In genomic region chr2:50431958-50432650, GRCh38 we compare ENCODE assay signal across 18 cellular contexts.
DNase-seq lines count a peak whose midpoint lies in the region; ATAC-seq, FAIRE-seq and TF ChIP-seq lines count a peak whose summit lies in the region.
"Had no signal": no experiment of that assay in that cellular context is flagged by ENCODE, and none has a peak within 500 bp of the region (broad histone marks: within the 10 kb centered on the region; RNA-seq: fewer than 3 reads in every experiment).

No MANE protein-coding gene starts in this region.

- H3K9ac ChIP-seq in neuronal stem cell (ENCODE audit: low read depth, low read length, poor library complexity) = no peak overlapping the region
- H3K9ac ChIP-seq: BLaER1, GM23248 had no signal

- H3K27ac ChIP-seq in neuronal stem cell (replicated peaks; ENCODE audit: low read length) = no peak overlapping the region
- H3K27ac ChIP-seq in spleen = no peak overlapping the region
- H3K27ac ChIP-seq: BLaER1, GM23248 had no signal

- POLR2A ChIA-PET in WTC11 (lab: Charles Lee) = no interaction called here

- no peak overlapping the region for H2BK12ac ChIP-seq in neuronal stem cell (ENCODE audit: low read length)

- H3K36me3 Mint-ChIP-seq in WTC11 = no peaks in the 10 kb centered on the region

- no peak overlapping the region for H3K27ac Mint-ChIP-seq in WTC11
- H3K27ac Mint-ChIP-seq: CD4-positive, alpha-beta T cell; HFFc6 had no signal

- H3K18ac ChIP-seq in neuronal stem cell (ENCODE audit: low read length) = no peak overlapping the region

- 100% methylated on average over 2 of the region's 6 CpGs; no CpG with 5 or more reads in 1 of the 2 donors for WGBS in neuronal stem cell (ENCODE audit: extremely low coverage in 2 of 2, insufficient read length in 2 of 2, insufficient replicate concordance in 1 of 2), 2 donors
- WGBS in spleen, 5 donors = 79 to 91% (median 81%) methylated on average over 6 of the region's 6 CpGs

- H3K4me1 ChIP-seq in neuronal stem cell (ENCODE audit: control insufficient read depth in 2 of 2, insufficient read depth in 1 of 2, low read depth in 1 of 2, low read length in 2 of 2) (no peaks in the 10 kb centered on the region), spleen (no peaks in the 10 kb centered on the region)
- H3K4me1 ChIP-seq: BLaER1 had no signal

- intact Hi-C loops in spleen (cut with DNase I; ENCODE audit: low total_unique reads) = no loop called here

- TF ChIP-seq CTCF in D721Med (IDR thresholded peaks at IDR 0.05; ENCODE audit: insufficient read depth, missing control alignments) (no peak), WTC11 (IDR thresholded peaks at IDR 0.05) (no peak), spleen (IDR thresholded peaks at IDR 0.05 in 8 of 11, conservative IDR thresholded peaks at IDR 0.05 in 3 of 11) (no peak)

- H3K14ac ChIP-seq in neuronal stem cell (ENCODE audit: low read length) = no peak overlapping the region

- peak; percentile 38 for FAIRE-seq in D721Med (lab: Jason Lieb, UNC)
- FAIRE-seq: GM12891, K562 had no signal

- DNase-seq in D721Med (ENCODE audit: insufficient read length, low spot score) = no peak
- DNase-seq in WTC11 (ENCODE audit: low spot score) = no peak
- peak; percentile 1 for DNase-seq in iPS DF 19.7 (ENCODE audit: low read depth, low spot score)
- no peak for DNase-seq in neuronal stem cell (ENCODE audit: low spot score)
- DNase-seq in spleen = no peak
- DNase-seq in NK-92 treated with Interleukin-12 subunit alpha and Interleukin-12 subunit beta, amount 100 ng/mL, for 24 hours (lab: John Stamatoyannopoulos, UW) = no peak
- DNase-seq: 8988T; AML-193; Calu3; CD4-positive, alpha-beta T cell; DMS79; GM23248; HCEC 1CT; HFFc6 had no signal

- no peak overlapping the region for H3K4me2 ChIP-seq in neuronal stem cell (ENCODE audit: insufficient read depth, low read length, poor library complexity, severe bottlenecking)
- H3K4me2 ChIP-seq: BLaER1 had no signal

- H3K4me3 ChIP-seq in neuronal stem cell (ENCODE audit: low read length in 2 of 2) = no peak overlapping the region
- H3K4me3 ChIP-seq in spleen = no peak overlapping the region
- H3K4me3 ChIP-seq: BLaER1, GM23248, K562 had no signal

- H2BK15ac ChIP-seq in neuronal stem cell (ENCODE audit: low read length) = no peak overlapping the region

- no peak overlapping the region for H2BK5ac ChIP-seq in neuronal stem cell (ENCODE audit: low read length)

- peaks cover 14% of the 10 kb centered on the region for H3K4me1 Mint-ChIP-seq in WTC11

- H3K9me3 Mint-ChIP-seq in WTC11 = no peaks in the 10 kb centered on the region
- H3K9me3 Mint-ChIP-seq: CD4-positive, alpha-beta T cell had no signal

- H2AFZ ChIP-seq in neuronal stem cell (ENCODE audit: low read length) = peak overlapping the region; percentile 13
- H2AFZ ChIP-seq: GM23248 had no signal

- CTCF ChIA-PET in WTC11 (lab: Charles Lee) = interaction anchor here (1.0 to 1.5 kb wide), 2 partner anchors 60 to 87 kb away, joined by 4 to 7 read pairs; no protein-coding TSS in a partner anchor

- no peak for TF ChIP-seq POLR2A in spleen (IDR thresholded peaks at IDR 0.05)

- no peaks in the 10 kb centered on the region for H3K79me1 ChIP-seq in neuronal stem cell (ENCODE audit: low read depth, low read length)

- no peaks in the 10 kb centered on the region for H3K27me3 ChIP-seq in neuronal stem cell (ENCODE audit: control insufficient read depth in 3 of 3, insufficient read depth in 3 of 3, low read depth in 1 of 3, low read length in 3 of 3)
- H3K27me3 ChIP-seq in spleen (replicated peaks in 1 of 7) = no peaks in the 10 kb centered on the region
- H3K27me3 ChIP-seq: BLaER1 had no signal

- peak; percentile 67 for ATAC-seq in WTC11
- ATAC-seq in HG03039 (IDR thresholded peaks at IDR 0.05; ENCODE audit: unreplicated experiment) = no peak
- ATAC-seq: K562 had no signal

- H3K36me3 ChIP-seq in neuronal stem cell (replicated peaks in 1 of 2; ENCODE audit: control insufficient read depth in 2 of 2, insufficient read depth in 2 of 2, low read length in 2 of 2) (no peaks in the 10 kb centered on the region), spleen (no peaks in the 10 kb centered on the region)
- H3K36me3 ChIP-seq: BLaER1 had no signal

- H3K27me3 Mint-ChIP-seq in WTC11 (ENCODE audit: low read depth) = no peaks in the 10 kb centered on the region
- H3K27me3 Mint-ChIP-seq: CD4-positive, alpha-beta T cell had no signal

- H4K8ac ChIP-seq in neuronal stem cell (ENCODE audit: low read depth, low read length) = no peak overlapping the region

- H4K91ac ChIP-seq in neuronal stem cell (ENCODE audit: low read depth, low read length, poor library complexity) = no peak overlapping the region

- H3K9me3 ChIP-seq in neuronal stem cell (replicated peaks in 1 of 2; ENCODE audit: control insufficient read depth in 2 of 2, insufficient read depth in 1 of 2, low read depth in 1 of 2, low read length in 2 of 2) (no peaks in the 10 kb centered on the region), spleen (no peaks in the 10 kb centered on the region)
- H3K9me3 ChIP-seq: BLaER1 had no signal

- H3K23ac ChIP-seq in neuronal stem cell (ENCODE audit: low read depth, low read length, poor library complexity) = no peak overlapping the region

- H2BK120ac ChIP-seq in neuronal stem cell (ENCODE audit: low read depth, low read length) = no peak overlapping the region

- H3K4me3 Mint-ChIP-seq in WTC11 = no peak overlapping the region
- H3K4me3 Mint-ChIP-seq: CD4-positive, alpha-beta T cell; HFFc6 had no signal

- no peak overlapping the region for H3K4ac ChIP-seq in neuronal stem cell (ENCODE audit: low read length)

- H2AK5ac ChIP-seq in neuronal stem cell (ENCODE audit: low read depth, low read length) = no peak overlapping the region

TF ChIP-seq in WTC11, 78 proteins besides CTCF, POLR2A, EP300 and RAD21:
- TF ChIP-seq SP1 (CRISPR knock-in tag; conservative IDR thresholded peaks at IDR 0.05) = no peak
